Comparison of ENCODE assay signal across 15 cellular contexts in genomic region chr17:44492706-44493272, GRCh38. TPM values are rescaled to one million over a fixed set of nuclear protein-coding genes. Genes with fewer than 3 reads are reported as not detected.
DNase-seq lines count a peak whose midpoint lies in the region; ATAC-seq, FAIRE-seq and TF ChIP-seq lines count a peak whose summit lies in the region.
"Had no signal": no experiment of that assay in that cellular context is flagged by ENCODE, and none has a peak within 500 bp of the region (broad histone marks: within the 10 kb centered on the region; RNA-seq: fewer than 3 reads in every experiment).

No MANE protein-coding gene starts in this region.

- H3K4me3 Mint-ChIP-seq in activated CD8-positive, alpha-beta T cell treated with anti-CD3 and anti-CD28 coated beads for 36 hours, result no peak overlapping the region
- H3K4me3 Mint-ChIP-seq in activated CD8-positive, alpha-beta T cell treated with anti-CD3 and anti-CD28 coated beads, Interleukin-2, amount 10 ng/mL, durations not matched to agents 7 days and 5 days, result no peak overlapping the region
- H3K4me3 Mint-ChIP-seq in MCF 10A (ENCODE audit: unreplicated experiment), result no peak overlapping the region

- DNase-seq in activated CD8-positive, alpha-beta T cell treated with anti-CD3 and anti-CD28 coated beads for 36 hours, result no peak
- no peak for DNase-seq in activated CD8-positive, alpha-beta T cell treated with anti-CD3 and anti-CD28 coated beads, Interleukin-2, amount 10 ng/mL, durations not matched to agents 7 days and 5 days
- no peak for DNase-seq in RCC 7860 (ENCODE audit: low spot score)
- DNase-seq in kidney tubule cell (ENCODE audit: low spot score), result peak; percentile 76
- DNase-seq in MCF 10A (ENCODE audit: unreplicated experiment), result no peak
- DNase-seq in omental fat pad (ENCODE audit: low spot score), result no peak
- DNase-seq in H54 (ENCODE audit: insufficient read length, low spot score), result no peak
- DNase-seq: ACHN; Calu3; CD4-positive, CD25-positive, alpha-beta regulatory T cell; DMS 273 treated with DMSO at 0.1 percent for 48 hours had no signal

- ATAC-seq in activated CD8-positive, alpha-beta T cell treated with anti-CD3 and anti-CD28 coated beads for 36 hours, result peak; percentile 37
- ATAC-seq in activated CD8-positive, alpha-beta T cell treated with anti-CD3 and anti-CD28 coated beads, Interleukin-2, amount 10 ng/mL, durations not matched to agents 7 days and 5 days, result no peak
- ATAC-seq in HG02852 (IDR thresholded peaks at IDR 0.05; ENCODE audit: unreplicated experiment), result no peak
- no peak for ATAC-seq in omental fat pad (ENCODE audit: low FRiP score)
- ATAC-seq: HCT116, HepG2 had no signal

- no peaks in the 10 kb centered on the region for H3K9me3 Mint-ChIP-seq in activated CD8-positive, alpha-beta T cell treated with anti-CD3 and anti-CD28 coated beads for 36 hours
- H3K9me3 Mint-ChIP-seq in activated CD8-positive, alpha-beta T cell treated with anti-CD3 and anti-CD28 coated beads, Interleukin-2, amount 10 ng/mL, durations not matched to agents 7 days and 5 days (ENCODE audit: insufficient read depth), result no peaks in the 10 kb centered on the region
- no peaks in the 10 kb centered on the region for H3K9me3 Mint-ChIP-seq in MCF 10A (ENCODE audit: unreplicated experiment)
- H3K9me3 Mint-ChIP-seq: CD4-positive, CD25-positive, alpha-beta regulatory T cell had no signal

- H3K4me1 Mint-ChIP-seq in activated CD8-positive, alpha-beta T cell treated with anti-CD3 and anti-CD28 coated beads for 36 hours (ENCODE audit: low read depth), result peaks cover 40% of the 10 kb centered on the region
- H3K4me1 Mint-ChIP-seq in activated CD8-positive, alpha-beta T cell treated with anti-CD3 and anti-CD28 coated beads, Interleukin-2, amount 10 ng/mL, durations not matched to agents 7 days and 5 days (ENCODE audit: low read depth), result peaks cover 8% of the 10 kb centered on the region
- peaks cover 6% of the 10 kb centered on the region for H3K4me1 Mint-ChIP-seq in MCF 10A (ENCODE audit: insufficient read depth, unreplicated experiment)

- CTCF ChIA-PET in activated CD8-positive, alpha-beta T cell treated with anti-CD3 and anti-CD28 coated beads for 36 hours (lab: Charles Lee), result no interaction called here
- CTCF ChIA-PET in activated CD8-positive, alpha-beta T cell treated with anti-CD3 and anti-CD28 coated beads, Interleukin-2, amount 10 ng/mL, durations not matched to agents 7 days and 5 days (lab: Charles Lee), result no interaction called here
- CTCF ChIA-PET in MCF 10A (lab: Yijun Ruan, JAX), result interaction anchor here (1.0 kb wide), 1 partner anchor 47 kb away, joined by 3 read pairs; no protein-coding TSS in a partner anchor

- H3K36me3 Mint-ChIP-seq in activated CD8-positive, alpha-beta T cell treated with anti-CD3 and anti-CD28 coated beads for 36 hours (ENCODE audit: low read depth), result peaks cover 20% of the 10 kb centered on the region
- peaks cover 22% of the 10 kb centered on the region for H3K36me3 Mint-ChIP-seq in activated CD8-positive, alpha-beta T cell treated with anti-CD3 and anti-CD28 coated beads, Interleukin-2, amount 10 ng/mL, durations not matched to agents 7 days and 5 days (ENCODE audit: low read depth)
- peaks cover 25% of the 10 kb centered on the region for H3K36me3 Mint-ChIP-seq in MCF 10A (ENCODE audit: insufficient read depth, unreplicated experiment)

- H3K27me3 Mint-ChIP-seq in activated CD8-positive, alpha-beta T cell treated with anti-CD3 and anti-CD28 coated beads for 36 hours, result no peaks in the 10 kb centered on the region
- H3K27me3 Mint-ChIP-seq in activated CD8-positive, alpha-beta T cell treated with anti-CD3 and anti-CD28 coated beads, Interleukin-2, amount 10 ng/mL, durations not matched to agents 7 days and 5 days (ENCODE audit: low read depth), result no peaks in the 10 kb centered on the region
- no peaks in the 10 kb centered on the region for H3K27me3 Mint-ChIP-seq in MCF 10A (ENCODE audit: insufficient read depth, unreplicated experiment)
- H3K27me3 Mint-ChIP-seq: CD4-positive, CD25-positive, alpha-beta regulatory T cell had no signal

- BruUV-seq in MCF 10A (replicated peaks; lab: Mats Ljungman, UMichigan), result no TSS peak

- intact Hi-C loops in activated CD8-positive, alpha-beta T cell treated with anti-CD3 and anti-CD28 coated beads for 36 hours (cut with micrococcal nuclease), result no loop called here
- intact Hi-C loops in MCF 10A (cut with micrococcal nuclease), result no loop called here

- no peak for TF ChIP-seq POLR2A in H54 (IDR thresholded peaks at IDR 0.05; ENCODE audit: low read depth, low read length)

- POLR2A ChIA-PET in activated CD8-positive, alpha-beta T cell treated with anti-CD3 and anti-CD28 coated beads for 36 hours (lab: Charles Lee), result interaction anchor here (0.5 to 1.0 kb wide), 2 partner anchors 10 to 322 kb away, joined by 3 read pairs; partner anchors contain the start of gene GPATCH8
- POLR2A ChIA-PET in activated CD8-positive, alpha-beta T cell treated with anti-CD3 and anti-CD28 coated beads, Interleukin-2, amount 10 ng/mL, durations not matched to agents 7 days and 5 days (lab: Charles Lee), result no interaction called here
- POLR2A ChIA-PET in MCF 10A (lab: Yijun Ruan, JAX), result no interaction called here

- TF ChIP-seq CTCF in activated CD8-positive, alpha-beta T cell treated with anti-CD3 and anti-CD28 coated beads for 36 hours (IDR thresholded peaks at IDR 0.05), result no peak
- TF ChIP-seq CTCF in MCF 10A (IDR thresholded peaks at IDR 0.05; ENCODE audit: unreplicated experiment) (no peak), omental fat pad (IDR thresholded peaks at IDR 0.05) (no peak)

- H3K27ac Mint-ChIP-seq in activated CD8-positive, alpha-beta T cell treated with anti-CD3 and anti-CD28 coated beads for 36 hours, result no peak overlapping the region
- H3K27ac Mint-ChIP-seq in activated CD8-positive, alpha-beta T cell treated with anti-CD3 and anti-CD28 coated beads, Interleukin-2, amount 10 ng/mL, durations not matched to agents 7 days and 5 days, result no peak overlapping the region
- no peak overlapping the region for H3K27ac Mint-ChIP-seq in MCF 10A (ENCODE audit: low read depth, unreplicated experiment)
- H3K27ac Mint-ChIP-seq: CD4-positive, CD25-positive, alpha-beta regulatory T cell had no signal

- FAIRE-seq in RCC 7860 (lab: Jason Lieb, UNC), result peak; percentile 77
- FAIRE-seq in H54 (lab: Jason Lieb, UNC), result no peak
- FAIRE-seq: HepG2, HTR-8/SVneo had no signal

RNA-seq across cellular contexts. Expression of gene GPATCH8, which starts 10.4 kb away (rescaled TPM):
- total RNA-seq in activated CD8-positive, alpha-beta T cell treated with anti-CD3 and anti-CD28 coated beads for 36 hours, result 10 to 100 TPM; 34.0 to 36.8 TPM
- total RNA-seq in activated CD8-positive, alpha-beta T cell treated with anti-CD3 and anti-CD28 coated beads, Interleukin-2, amount 10 ng/mL, durations not matched to agents 7 days and 5 days, result 10 to 100 TPM; 45.7 to 45.8 TPM
- total RNA-seq in MCF 10A (2022) (40.8 and 43.6 TPM in 2 replicates), omental fat pad (10 to 100 TPM; 25.7 to 58.5 (median 34.6) TPM)
